ENCODE assay signal across 2 cellular contexts in genomic region chr20:53652859-53653520, GRCh38.
TF ChIP-seq lines count a peak whose summit lies in the region.

No MANE protein-coding gene starts in this region.

TF ChIP-seq in SK-N-SH, 30 proteins besides CTCF, POLR2A, EP300 and RAD21 (continued from another document):
- TF ChIP-seq MEF2A (IDR thresholded peaks at IDR 0.05; ENCODE audit: borderline replicate concordance, low read depth), result no peak
- no peak for TF ChIP-seq FOXM1 (IDR thresholded peaks at IDR 0.05; ENCODE audit: low read depth)
- TF ChIP-seq YY1 (IDR thresholded peaks at IDR 0.05; ENCODE audit: low read depth), result no peak
- no peak for TF ChIP-seq MAX (IDR thresholded peaks at IDR 0.05; ENCODE audit: low read depth)
- no peak for TF ChIP-seq MXI1 (IDR thresholded peaks at IDR 0.05; ENCODE audit: low read depth, low read length)
- no peak for TF ChIP-seq POLR2AphosphoS5 (IDR thresholded peaks at IDR 0.05; ENCODE audit: low read depth, low read length)
- no peak for TF ChIP-seq ZBTB33 (IDR thresholded peaks at IDR 0.05; ENCODE audit: borderline replicate concordance, low read depth)
- TF ChIP-seq NFIC (IDR thresholded peaks at IDR 0.05; ENCODE audit: borderline replicate concordance), result no peak
TF ChIP-seq in SK-N-SH: peak in this region for 0.

TF ChIP-seq in SK-N-SH treated with all-trans-retinoic acid at 6 μM for 48 hours, 23 proteins besides CTCF, POLR2A, EP300 and RAD21 (continued from another document):
- TF ChIP-seq POU6F1 (CRISPR knock-in tag; IDR thresholded peaks at IDR 0.05; ENCODE audit: borderline replicate concordance, low read depth) (no peak), ZC3H10 (CRISPR knock-in tag; IDR thresholded peaks at IDR 0.05) (no peak)
